In the genomic region with DNA sequence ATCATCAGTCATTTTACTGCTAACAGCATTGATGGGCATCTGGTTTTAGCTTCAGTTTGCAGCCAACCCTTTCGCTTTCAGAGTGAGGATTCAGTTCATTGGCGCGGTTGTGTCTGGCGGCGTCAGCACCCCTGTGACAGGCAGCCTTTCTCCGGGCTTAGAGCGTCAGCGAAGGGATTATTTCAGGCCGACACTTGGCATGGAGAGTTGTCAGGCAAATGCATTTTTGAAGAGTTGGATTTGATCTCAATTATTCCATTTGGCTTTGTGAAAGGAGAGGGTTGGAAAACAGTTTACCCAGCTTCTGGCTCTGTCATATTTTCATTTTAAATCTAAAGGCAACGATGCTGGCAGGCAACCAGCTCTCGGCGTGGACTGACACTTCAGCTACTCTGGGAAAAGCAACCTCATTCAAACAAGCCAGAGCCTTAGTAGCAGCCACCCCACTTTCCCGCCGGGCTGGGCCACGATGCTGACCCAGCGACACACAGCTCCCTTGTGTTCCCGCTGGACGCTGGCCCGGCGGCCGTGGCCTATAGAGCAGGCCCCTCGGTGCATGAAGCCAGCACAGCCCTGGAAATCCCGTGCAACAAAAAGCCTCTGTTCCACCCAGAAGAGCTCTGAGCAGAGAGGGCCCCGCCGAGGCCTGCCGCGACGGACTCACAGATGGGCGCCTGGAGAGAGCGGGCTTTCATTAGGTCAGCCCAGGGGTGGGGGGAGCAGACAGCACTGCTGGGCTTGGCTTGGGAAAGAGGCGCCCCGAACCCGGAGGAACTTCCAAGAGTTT, we compare ENCODE assay signal across 9 cellular contexts. TPM values are rescaled to one million over a fixed set of nuclear protein-coding genes. Genes with fewer than 3 reads are reported as not detected.
DNase-seq lines count a peak whose midpoint lies in the region; ATAC-seq, FAIRE-seq and TF ChIP-seq lines count a peak whose summit lies in the region.
"Had no signal": no experiment of that assay in that cellular context is flagged by ENCODE, and none has a peak within 500 bp of the region (broad histone marks: within the 10 kb centered on the region; RNA-seq: fewer than 3 reads in every experiment).

No MANE protein-coding gene starts in this region.

- H3K36me3 Mint-ChIP-seq in astrocyte (ENCODE audit: low read depth, unreplicated experiment), result no peaks in the 10 kb centered on the region
- H3K36me3 Mint-ChIP-seq in H9 (ENCODE audit: insufficient read depth in 1 of 3, low read depth in 3 of 3), result no peaks in the 10 kb centered on the region
- no peaks in the 10 kb centered on the region for H3K36me3 Mint-ChIP-seq in activated T-cell treated with anti-CD3 and anti-CD28 coated beads, Interleukin-2, amount 50 U/mL, for 72 hours (ENCODE audit: insufficient read depth in 2 of 2)

- no peak overlapping the region for H2BK12ac ChIP-seq in H9 (ENCODE audit: insufficient read length, low read depth, low read length)

- H3K18ac ChIP-seq in H9 (ENCODE audit: insufficient read length, low read depth, low read length), result no peak overlapping the region

- no peak for FAIRE-seq in astrocyte (lab: Jason Lieb, UNC)

- H3K79me2 ChIP-seq in astrocyte (ENCODE audit: insufficient read depth, low read length) (no peaks in the 10 kb centered on the region), H9 (ENCODE audit: insufficient read depth, low read length) (no peaks in the 10 kb centered on the region)

- H3K27me3 Mint-ChIP-seq in astrocyte (ENCODE audit: low read depth, unreplicated experiment) (peaks cover 63% of the 10 kb centered on the region), H9 (ENCODE audit: low read depth) (peaks cover 12% of the 10 kb centered on the region)
- H3K27me3 Mint-ChIP-seq in activated T-cell treated with anti-CD3 and anti-CD28 coated beads, Interleukin-2, amount 50 U/mL, for 72 hours (ENCODE audit: low read depth), result no peaks in the 10 kb centered on the region

- H3K36me3 ChIP-seq in astrocyte (ENCODE audit: insufficient read depth, low read length) (no peaks in the 10 kb centered on the region), stomach smooth muscle (ENCODE audit: control insufficient read depth in 2 of 2, insufficient read depth in 2 of 2, low read length in 2 of 2) (no peaks in the 10 kb centered on the region)

- H3K27ac Mint-ChIP-seq in astrocyte (ENCODE audit: unreplicated experiment) (no peak overlapping the region), H9 (peak overlapping the region in 1 of 3 experiments; percentile 40; a peak in 1 of 7 replicates)
- H3K27ac Mint-ChIP-seq in activated T-cell treated with anti-CD3 and anti-CD28 coated beads, Interleukin-2, amount 50 U/mL, for 72 hours, result no peak overlapping the region

- no peaks in the 10 kb centered on the region for H3K23me2 ChIP-seq in H9 (ENCODE audit: insufficient read length, low read depth, low read length, poor library complexity, severe bottlenecking)

- no peak overlapping the region for H4K5ac ChIP-seq in H9 (ENCODE audit: insufficient read length, low read depth, low read length)

- ATAC-seq in HG02852 (IDR thresholded peaks at IDR 0.05; ENCODE audit: unreplicated experiment), result no peak
- ATAC-seq in HG03039 (IDR thresholded peaks at IDR 0.05; ENCODE audit: unreplicated experiment), result no peak
- no peak for ATAC-seq in activated T-cell treated with anti-CD3 and anti-CD28 coated beads, Interleukin-2, amount 50 U/mL, for 72 hours (replicated peaks in 1 of 2)

- H3K4me1 ChIP-seq in astrocyte (ENCODE audit: insufficient read depth, low read length), result peaks cover 20% of the 10 kb centered on the region
- peaks cover 14% of the 10 kb centered on the region for H3K4me1 ChIP-seq in stomach smooth muscle (ENCODE audit: control insufficient read depth, insufficient read depth, low read length)
- no peaks in the 10 kb centered on the region for H3K4me1 ChIP-seq in H9 (ENCODE audit: insufficient read depth, low read length)

- no peak overlapping the region for H4K91ac ChIP-seq in H9 (ENCODE audit: insufficient read length, low read depth, low read length)

- H3K56ac ChIP-seq in H9 (ENCODE audit: insufficient read length, low read depth, low read length), result no peak overlapping the region

- H2AK5ac ChIP-seq in H9 (ENCODE audit: insufficient read length, low read length), result no peak overlapping the region

- H3K9ac ChIP-seq in astrocyte (ENCODE audit: low read length) (no peak overlapping the region), stomach smooth muscle (ENCODE audit: low read length in 2 of 2) (peak overlapping the region in 1 of 2 donors; percentile 35), H9 (ENCODE audit: extremely low read depth, insufficient read length, low read length) (no peak overlapping the region)

- H3K27me3 ChIP-seq in astrocyte (ENCODE audit: insufficient read depth, low read length) (peaks cover 41% of the 10 kb centered on the region), stomach smooth muscle (ENCODE audit: control insufficient read depth in 1 of 2, insufficient read depth in 2 of 2, low read length in 2 of 2) (peaks cover 0 to 3% of the 10 kb centered on the region in 2 donors), H9 (ENCODE audit: insufficient read depth, low read length) (no peaks in the 10 kb centered on the region)

- no peak overlapping the region for H3K14ac ChIP-seq in H9 (ENCODE audit: insufficient read depth, low read length)

- no peak overlapping the region for H4K8ac ChIP-seq in H9 (replicated peaks; ENCODE audit: insufficient read length, low read depth, low read length)

- H3K9me3 Mint-ChIP-seq in astrocyte (ENCODE audit: unreplicated experiment), result no peaks in the 10 kb centered on the region
- H3K9me3 Mint-ChIP-seq in H9, result no peaks in the 10 kb centered on the region
- H3K9me3 Mint-ChIP-seq in activated T-cell treated with anti-CD3 and anti-CD28 coated beads, Interleukin-2, amount 50 U/mL, for 72 hours, result no peaks in the 10 kb centered on the region

- H4K20me1 ChIP-seq in astrocyte (ENCODE audit: insufficient read depth, low read length) (no peaks in the 10 kb centered on the region), H9 (ENCODE audit: control insufficient read depth, insufficient read depth, insufficient read length) (no peaks in the 10 kb centered on the region)

- H3K4me2 ChIP-seq in astrocyte (ENCODE audit: low read length) (peak overlapping the region; percentile 68), H9 (ENCODE audit: insufficient read depth, insufficient read length, low read length) (no peak overlapping the region)

- H3K27ac ChIP-seq in astrocyte (ENCODE audit: low read depth, low read length) (no peak overlapping the region), stomach smooth muscle (ENCODE audit: low read length) (peak overlapping the region; percentile 37), H9 (ENCODE audit: insufficient read length, low read depth, low read length) (no peak overlapping the region)

- H2BK20ac ChIP-seq in H9 (ENCODE audit: low read depth, low read length, poor library complexity, severe bottlenecking), result no peak overlapping the region

- H3K79me1 ChIP-seq in H9 (ENCODE audit: insufficient read depth, low read depth, low read length, poor library complexity, severe bottlenecking), result no peaks in the 10 kb centered on the region

- peaks cover 14% of the 10 kb centered on the region for H3K4me1 Mint-ChIP-seq in astrocyte (ENCODE audit: low read depth, unreplicated experiment)
- H3K4me1 Mint-ChIP-seq in H9, result peaks cover 4 to 6% of the 10 kb centered on the region in 2 experiments; a peak in 2 of 4 replicates
- H3K4me1 Mint-ChIP-seq in activated T-cell treated with anti-CD3 and anti-CD28 coated beads, Interleukin-2, amount 50 U/mL, for 72 hours (ENCODE audit: low read depth), result no peaks in the 10 kb centered on the region

- no peak overlapping the region for H3K4ac ChIP-seq in H9 (ENCODE audit: low read depth, low read length)

- H3K9me3 ChIP-seq in astrocyte (ENCODE audit: insufficient read depth, low read depth, low read length) (no peaks in the 10 kb centered on the region), stomach smooth muscle (ENCODE audit: control insufficient read depth in 2 of 2, low read length in 2 of 2) (no peaks in the 10 kb centered on the region), H9 (ENCODE audit: control insufficient read depth, low read depth, low read length) (no peaks in the 10 kb centered on the region)

- no peak overlapping the region for H3T11ph ChIP-seq in H9 (ENCODE audit: low read length)

- no peak overlapping the region for H3K23ac ChIP-seq in H9 (ENCODE audit: insufficient read length, low read depth, low read length)

- H2AFZ ChIP-seq in astrocyte (ENCODE audit: low read depth, low read length) (no peak overlapping the region), H9 (ENCODE audit: low read length) (no peak overlapping the region)

- WGBS in H9 (ENCODE audit: extremely low coverage, insufficient read length, low lambda C conversion rate), result no CpG with 5 or more reads among the region's 33 CpGs

- TF ChIP-seq CTCF in astrocyte (IDR thresholded peaks at IDR 0.05; ENCODE audit: insufficient read depth, low read depth, low read length), result no peak
- TF ChIP-seq CTCF in H9 (conservative IDR thresholded peaks at IDR 0.05), result no peak

- H2BK15ac ChIP-seq in H9 (ENCODE audit: low read depth, low read length), result no peak overlapping the region

- peak overlapping the region; percentile 20 for H3K4me3 ChIP-seq in astrocyte (ENCODE audit: insufficient read depth, low read depth, low read length)
- H3K4me3 ChIP-seq in stomach smooth muscle (ENCODE audit: low read length in 2 of 2), result peak overlapping the region; percentile 36 to 66

- H3K4me3 Mint-ChIP-seq in astrocyte (ENCODE audit: unreplicated experiment) (no peak overlapping the region), H9 (no peak overlapping the region)
- H3K4me3 Mint-ChIP-seq in activated T-cell treated with anti-CD3 and anti-CD28 coated beads, Interleukin-2, amount 50 U/mL, for 72 hours, result no peak overlapping the region

- H2BK5ac ChIP-seq in H9 (ENCODE audit: insufficient read length, low read length), result no peak overlapping the region

- peak; percentile 70 for DNase-seq in NCI-H1105 (lab: John Stamatoyannopoulos, UW)
- DNase-seq in astrocyte (ENCODE audit: low read depth), result peak; percentile 17
- DNase-seq in inferior parietal cortex (ENCODE audit: extremely low spot score), result peak; percentile 86
- DNase-seq in H9, result no peak
- no peak for DNase-seq in activated T-cell treated with anti-CD3 and anti-CD28 coated beads, Interleukin-2, amount 50 U/mL, for 72 hours
- DNase-seq: NCI-H524 treated with DMSO at 0.1 percent for 48 hours had no signal

- no peak overlapping the region for H2BK120ac ChIP-seq in H9 (ENCODE audit: low read depth, low read length, poor library complexity, severe bottlenecking)

RNA-seq across cellular contexts. Expression of a gene that starts 28.9 kb away (rescaled TPM):
- total RNA-seq in astrocyte (35.7 and 41.9 TPM in 2 replicates), H9 (2021) (222 and 231 TPM in 2 replicates)
- total RNA-seq in activated T-cell treated with anti-CD3 and anti-CD28 coated beads, Interleukin-2, amount 50 U/mL, for 72 hours, result 10 to 100 TPM; 31.3 to 37.7 TPM

Comparison
In these comparisons a context has a peak if more than half of its experiments do, and no peak if none do; other contexts are left out.
1. DNase-seq: peak in NCI-H1105 (single experiment), astrocyte (single experiment) and inferior parietal cortex (single experiment); none in H9 (single experiment) and activated T-cell treated with anti-CD3 and anti-CD28 coated beads, Interleukin-2, amount 50 U/mL, for 72 hours (0 of 2).